In the genomic region with DNA sequence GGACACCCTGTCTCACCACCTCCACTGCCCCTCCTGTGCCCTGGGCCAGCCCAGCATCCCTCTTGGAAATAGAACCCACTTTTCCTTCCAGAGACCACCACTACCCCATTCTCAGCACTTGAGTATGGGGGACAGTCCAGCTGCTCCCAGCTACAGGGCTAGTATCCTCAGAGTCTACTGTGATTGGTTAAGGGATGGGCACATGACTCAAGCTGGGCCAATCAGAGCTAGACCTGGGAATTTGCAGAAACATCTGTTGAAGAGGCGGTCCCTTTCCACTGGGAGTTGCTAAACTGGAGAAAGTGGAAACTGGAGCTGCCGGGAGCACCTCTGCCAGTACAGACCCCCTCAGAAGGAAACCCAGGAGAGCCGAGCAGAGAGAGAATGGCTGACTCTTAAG, we compare ENCODE assay signal across 16 cellular contexts.
"Had no signal": no experiment of that assay in that cellular context is flagged by ENCODE, and none has a peak within 500 bp of the region (broad histone marks: within the 10 kb centered on the region; RNA-seq: fewer than 3 reads in every experiment).

No MANE protein-coding gene starts in this region.

- H3K27ac Mint-ChIP-seq: activated CD4-positive, alpha-beta T cell treated with anti-CD3 and anti-CD28 coated beads, Interleukin-2, amount 10 ng/mL, durations not matched to agents 7 days and 5 days; activated naive CD4-positive, alpha-beta T cell treated with anti-CD3 and anti-CD28 coated beads, Interleukin-2, amount 50 U/mL, for 72 hours had no signal

- H3K9me3 ChIP-seq: adrenal gland, left lung, transverse colon, uterus had no signal

- DNase-seq: activated CD4-positive, alpha-beta T cell treated with anti-CD3 and anti-CD28 coated beads, Interleukin-2, amount 10 ng/mL, durations not matched to agents 7 days and 5 days; activated CD8-positive, alpha-beta memory T cell treated with anti-CD3 and anti-CD28 coated beads, Interleukin-2, amount 50 U/mL, for 48 hours; activated gamma-delta T cell; adrenal gland; cerebellar nuclear complex; cortex of kidney; hypothalamus; left lung; occipital lobe; stimulated activated CD4-positive, alpha-beta T cell treated with anti-CD3 and anti-CD28 coated beads, Interleukin-2, amount 100 ng/mL, for 24 hours; stimulated activated naive CD8-positive, alpha-beta T cell treated with anti-CD3 and anti-CD28 coated beads, Interleukin-15, Interleukin-2, amounts not matched to agents 100 U/mL and 50 U/mL, for 24 hours; substantia nigra; transverse colon; uterus had no signal

- H3K27ac ChIP-seq: adrenal gland, left lung, transverse colon, uterus had no signal

- H3K4me3 ChIP-seq: adrenal gland, left lung, transverse colon, uterus had no signal

- H3K36me3 ChIP-seq: adrenal gland, left lung, transverse colon, uterus had no signal

- ATAC-seq: activated CD4-positive, CD25-positive, alpha-beta regulatory T cell treated with anti-CD3 and anti-CD28 coated beads, Interleukin-2, amount 50 U/mL, for 24 hours; activated naive CD4-positive, alpha-beta T cell treated with anti-CD3 and anti-CD28 coated beads, Interleukin-2, amount 50 U/mL, for 72 hours; left lung; stimulated activated naive CD8-positive, alpha-beta T cell treated with anti-CD3 and anti-CD28 coated beads, Interleukin-15, Interleukin-2, amounts not matched to agents 100 U/mL and 50 U/mL, for 24 hours had no signal

- H3K4me3 Mint-ChIP-seq: activated CD4-positive, alpha-beta T cell treated with anti-CD3 and anti-CD28 coated beads, Interleukin-2, amount 10 ng/mL, durations not matched to agents 7 days and 5 days had no signal

- H3K9me3 Mint-ChIP-seq: activated CD4-positive, alpha-beta T cell treated with anti-CD3 and anti-CD28 coated beads, Interleukin-2, amount 10 ng/mL, durations not matched to agents 7 days and 5 days; activated naive CD4-positive, alpha-beta T cell treated with anti-CD3 and anti-CD28 coated beads, Interleukin-2, amount 50 U/mL, for 72 hours had no signal

- H3K27me3 Mint-ChIP-seq: activated CD4-positive, alpha-beta T cell treated with anti-CD3 and anti-CD28 coated beads, Interleukin-2, amount 10 ng/mL, durations not matched to agents 7 days and 5 days had no signal

- H3K27me3 ChIP-seq: adrenal gland, transverse colon, uterus had no signal

- H3K4me1 ChIP-seq: adrenal gland, left lung, transverse colon, uterus had no signal

- H3K36me3 Mint-ChIP-seq: activated naive CD4-positive, alpha-beta T cell treated with anti-CD3 and anti-CD28 coated beads, Interleukin-2, amount 50 U/mL, for 72 hours had no signal

- H3K4me1 Mint-ChIP-seq: activated CD4-positive, alpha-beta T cell treated with anti-CD3 and anti-CD28 coated beads, Interleukin-2, amount 10 ng/mL, durations not matched to agents 7 days and 5 days had no signal
